Comparison of ENCODE assay signal across 26 cellular contexts in the genomic region with DNA sequence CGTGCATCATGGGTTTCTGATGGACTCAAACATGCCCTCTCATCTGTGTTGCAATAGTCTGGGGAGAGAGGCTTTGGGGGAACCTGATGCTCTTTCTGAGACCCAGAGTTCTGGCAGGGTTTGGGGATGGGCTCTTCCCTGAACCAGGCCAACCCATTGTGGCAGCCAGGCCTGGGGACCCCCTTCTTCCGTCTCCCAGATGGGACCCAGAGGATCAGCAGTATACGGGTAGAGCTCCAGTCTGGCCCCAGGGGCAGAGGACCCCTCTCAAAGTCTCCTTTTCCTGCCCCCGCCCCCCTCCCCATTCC.
"Had no signal": no experiment of that assay in that cellular context is flagged by ENCODE, and none has a peak within 500 bp of the region (broad histone marks: within the 10 kb centered on the region; RNA-seq: fewer than 3 reads in every experiment).

No MANE protein-coding gene starts in this region.

- H3K27me3 Mint-ChIP-seq: activated CD8-positive, alpha-beta memory T cell treated with anti-CD3 and anti-CD28 coated beads, Interleukin-2, amount 10 ng/mL, durations not matched to agents 7 days and 5 days had no signal

- ATAC-seq: activated CD8-positive, alpha-beta memory T cell treated with anti-CD3 and anti-CD28 coated beads, Interleukin-2, amount 10 ng/mL, durations not matched to agents 7 days and 5 days; T-helper 17 cell; WTC11 had no signal

- H3K4me3 ChIP-seq: cardiac muscle cell, MG63 had no signal

- H3K4me3 Mint-ChIP-seq: activated CD8-positive, alpha-beta memory T cell treated with anti-CD3 and anti-CD28 coated beads, Interleukin-2, amount 10 ng/mL, durations not matched to agents 7 days and 5 days; activated naive CD4-positive, alpha-beta T cell treated with anti-CD3 and anti-CD28 coated beads for 36 hours; activated naive CD8-positive, alpha-beta T cell; activated T-cell treated with anti-CD3 and anti-CD28 coated beads, Interleukin-2, amount 50 U/mL, for 24 hours; activated T-helper 1 cell treated with anti-CD3 and anti-CD28 coated beads, Interleukin-12 subunit alpha, Interleukin-12 subunit beta, Interleukin-2, Interleukin-4 antibody, amounts not matched to agents 30 ng/mL and 10 ng/mL and 1 ng/mL, durations not matched to agents 14 hours and 24 hours and 36 hours; T-helper 17 cell; WTC11 had no signal

- H3K27me3 ChIP-seq: brain microvascular endothelial cell, cardiac muscle cell, MG63 had no signal

- H3K4me1 Mint-ChIP-seq: activated CD8-positive, alpha-beta memory T cell treated with anti-CD3 and anti-CD28 coated beads, Interleukin-2, amount 10 ng/mL, durations not matched to agents 7 days and 5 days; T-helper 17 cell had no signal

- H3K27ac ChIP-seq: brain microvascular endothelial cell, cardiac muscle cell had no signal

- H3K27ac Mint-ChIP-seq: activated CD8-positive, alpha-beta memory T cell treated with anti-CD3 and anti-CD28 coated beads, Interleukin-2, amount 10 ng/mL, durations not matched to agents 7 days and 5 days; activated naive CD4-positive, alpha-beta T cell treated with anti-CD3 and anti-CD28 coated beads for 36 hours; activated naive CD8-positive, alpha-beta T cell; activated T-cell treated with anti-CD3 and anti-CD28 coated beads, Interleukin-2, amount 50 U/mL, for 24 hours; activated T-helper 1 cell treated with anti-CD3 and anti-CD28 coated beads, Interleukin-12 subunit alpha, Interleukin-12 subunit beta, Interleukin-2, Interleukin-4 antibody, amounts not matched to agents 30 ng/mL and 10 ng/mL and 1 ng/mL, durations not matched to agents 14 hours and 24 hours and 36 hours; T-helper 17 cell; WTC11 had no signal

- H3K9me3 Mint-ChIP-seq: activated naive CD4-positive, alpha-beta T cell treated with anti-CD3 and anti-CD28 coated beads for 36 hours; activated T-cell treated with anti-CD3 and anti-CD28 coated beads, Interleukin-2, amount 50 U/mL, for 24 hours; activated T-helper 1 cell treated with anti-CD3 and anti-CD28 coated beads, Interleukin-12 subunit alpha, Interleukin-12 subunit beta, Interleukin-2, Interleukin-4 antibody, amounts not matched to agents 30 ng/mL and 10 ng/mL and 1 ng/mL, durations not matched to agents 14 hours and 24 hours and 36 hours; WTC11 had no signal

- H3K36me3 ChIP-seq: brain microvascular endothelial cell, cardiac muscle cell, MG63 had no signal

- H3K9me3 ChIP-seq: MG63 had no signal

- H3K36me3 Mint-ChIP-seq: activated CD8-positive, alpha-beta memory T cell treated with anti-CD3 and anti-CD28 coated beads, Interleukin-2, amount 10 ng/mL, durations not matched to agents 7 days and 5 days; activated naive CD8-positive, alpha-beta T cell; WTC11 had no signal

- DNase-seq: activated CD4-positive, alpha-beta T cell treated with anti-CD3 and anti-CD28 coated beads for 48 hours; activated CD4-positive, alpha-beta T cell treated with anti-CD3 and anti-CD28 coated beads, Interleukin-2, amount 50 U/mL, for 4 hours; activated CD4-positive, CD25-positive, alpha-beta regulatory T cell treated with anti-CD3 and anti-CD28 coated beads, Interleukin-2, amount 50 U/mL, for 72 hours; activated gamma-delta T cell; activated naive CD4-positive, alpha-beta T cell treated with anti-CD3 and anti-CD28 coated beads for 36 hours; activated T-cell treated with anti-CD3 and anti-CD28 coated beads, Interleukin-2, amount 50 U/mL, for 24 hours; amygdala; brain microvascular endothelial cell; MG63; MV-4-11; NCI-H1092 treated with DMSO at 0.1 percent for 48 hours; NCI-H1436; NCI-H1694 treated with DMSO at 0.1 percent for 48 hours; NCI-H2029 treated with DMSO at 0.1 percent for 48 hours; NCI-H345; NCI-H510A; NCI-H526 treated with DMSO at 0.1 percent for 48 hours; NCI-H82; SIG-M5; T-helper 17 cell; T-helper 9 cell had no signal
